ENCODE assay signal across 22 cellular contexts in the genomic region with DNA sequence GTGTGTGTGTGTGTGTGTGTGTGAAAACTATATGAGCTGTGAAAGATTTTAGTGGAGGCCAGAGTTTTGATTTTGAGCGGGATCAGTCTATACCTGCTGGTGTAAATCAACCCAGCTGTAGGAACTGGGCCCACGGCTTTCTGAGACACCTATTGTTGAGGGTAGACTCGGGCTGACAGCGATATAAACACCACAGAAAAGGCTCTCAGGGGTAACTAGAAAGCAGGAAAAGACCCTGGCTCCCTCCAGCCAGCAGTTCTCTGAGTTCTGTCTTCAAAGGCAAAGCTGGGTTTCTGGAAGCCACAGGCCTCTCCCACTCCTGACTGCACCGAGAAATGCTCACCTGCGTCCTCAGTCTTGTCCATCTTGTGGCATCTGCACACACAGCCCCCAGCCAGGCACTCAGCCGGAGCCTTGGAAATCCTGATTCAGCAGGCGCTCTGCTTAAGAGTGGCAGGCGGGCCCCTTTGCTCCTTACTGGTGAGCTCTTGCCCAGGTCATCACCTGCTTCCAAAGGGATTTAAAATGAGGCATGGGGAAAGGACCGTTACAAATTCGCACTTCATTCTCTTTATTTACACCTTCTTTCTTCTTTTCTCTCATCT.
"Had no signal": no experiment of that assay in that cellular context is flagged by ENCODE, and none has a peak within 500 bp of the region (broad histone marks: within the 10 kb centered on the region; RNA-seq: fewer than 3 reads in every experiment).

No MANE protein-coding gene starts in this region.

- DNase-seq: activated B cell treated with CpG ODN at 0.5 μM for 24 hours; activated CD4-positive, alpha-beta T cell treated with anti-CD3 and anti-CD28 coated beads for 4 hours; activated CD4-positive, alpha-beta T cell treated with anti-CD3 and anti-CD28 coated beads, Interleukin-2, amount 50 U/mL, for 48 hours; activated CD8-positive, alpha-beta memory T cell treated with anti-CD3 and anti-CD28 coated beads, Interleukin-2, amount 50 U/mL, for 48 hours; activated naive CD4-positive, alpha-beta T cell treated with anti-CD3 and anti-CD28 coated beads for 36 hours; activated naive CD8-positive, alpha-beta T cell treated with anti-CD3 and anti-CD28 coated beads, Interleukin-2, amount 10 ng/mL, durations not matched to agents 7 days and 5 days; activated T-cell treated with anti-CD3 and anti-CD28 coated beads, Interleukin-2, amount 50 U/mL, for 4 hours; amniotic stem cell; cortex of kidney; heart left ventricle; left ventricle myocardium inferior; midbrain; occipital lobe; spleen; stimulated activated CD4-positive, alpha-beta T cell treated with anti-CD3 and anti-CD28 coated beads, Interleukin-4, amount 100 ng/mL, for 1 hour; stimulated activated naive CD4-positive, alpha-beta T cell; T-helper 9 cell; testis had no signal

- H3K27me3 ChIP-seq: cardiac muscle cell, heart left ventricle, spleen, testis, upper lobe of left lung had no signal

- H3K9me3 ChIP-seq: testis, upper lobe of left lung had no signal

- H3K4me3 ChIP-seq: cardiac muscle cell, heart left ventricle, left ventricle myocardium inferior, spleen, testis, upper lobe of left lung had no signal

- H3K36me3 ChIP-seq: cardiac muscle cell, heart left ventricle, left ventricle myocardium inferior, spleen, upper lobe of left lung had no signal

- H3K4me1 ChIP-seq: testis had no signal

- H3K27ac ChIP-seq: cardiac muscle cell, epithelial cell of prostate, heart left ventricle, left ventricle myocardium inferior, spleen, testis, upper lobe of left lung had no signal

- ATAC-seq: activated T-cell treated with anti-CD3 and anti-CD28 coated beads, Interleukin-2, amount 50 U/mL, for 4 hours; heart left ventricle; natural killer cell treated with Interleukin-12 subunit alpha and Interleukin-12 subunit beta and Interleukin-15 and Interleukin-18, amount 100 ng/mL, for 72 hours had no signal
